Comparison of ENCODE assay signal across 8 cellular contexts in the genomic region with DNA sequence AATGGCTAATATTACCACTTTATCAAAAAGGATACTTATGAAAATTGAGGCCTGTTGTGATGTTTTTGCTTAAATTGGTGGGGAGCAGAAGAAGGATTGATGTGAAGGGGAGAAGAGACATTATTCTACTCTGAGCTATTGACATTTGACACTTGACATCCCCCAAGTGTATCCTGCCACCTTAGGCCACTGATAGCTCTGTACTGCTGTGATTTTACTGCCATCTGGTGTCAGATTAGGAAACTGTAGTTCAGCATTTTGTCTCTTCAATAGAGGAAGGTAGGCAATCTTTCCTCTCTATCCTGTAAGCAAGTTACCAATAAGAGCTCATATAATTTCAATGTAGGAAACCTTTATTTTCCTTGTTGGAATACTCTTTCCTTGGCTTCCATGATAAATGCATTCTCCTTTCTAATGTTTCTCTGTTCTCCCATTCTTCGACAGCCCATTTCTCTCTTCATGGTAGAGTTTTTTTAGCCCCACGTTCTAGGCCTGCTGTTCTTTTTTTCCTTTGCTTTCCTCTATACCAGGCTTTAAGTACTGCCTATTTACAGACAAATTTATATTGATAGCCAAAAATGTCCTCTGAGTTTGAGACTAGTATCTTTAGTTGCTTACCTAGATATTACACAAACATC. TPM values are rescaled to one million over a fixed set of nuclear protein-coding genes. Genes with fewer than 3 reads are reported as not detected.
A peak's percentile ranks its signal among the peaks of the same experiment; 100 is the strongest.
DNase-seq lines count a peak whose midpoint lies in the region; ATAC-seq and TF ChIP-seq lines count a peak whose summit lies in the region.

No MANE protein-coding gene starts in this region.

- H3K4me3 ChIP-seq in DND-41 (ENCODE audit: low read depth in 1 of 2, low read length in 2 of 2) = no peak overlapping the region
- no peak overlapping the region for H3K4me3 ChIP-seq in psoas muscle

- H3K27me3 ChIP-seq in DND-41 (ENCODE audit: insufficient read depth, low read length, poor library complexity) = no peaks in the 10 kb centered on the region
- no peaks in the 10 kb centered on the region for H3K27me3 ChIP-seq in psoas muscle (ENCODE audit: insufficient read depth in 3 of 3, low read length in 2 of 3)

- H3K4me1 ChIP-seq in DND-41 (ENCODE audit: insufficient read depth, low read length) = no peaks in the 10 kb centered on the region
- no peaks in the 10 kb centered on the region for H3K4me1 ChIP-seq in psoas muscle

- peaks cover 8% of the 10 kb centered on the region; the same call in 1 of the 2 replicates for H4K20me1 ChIP-seq in DND-41 (ENCODE audit: insufficient read depth, low read length)

- H3K79me2 ChIP-seq in DND-41 (ENCODE audit: insufficient read depth, low read length) = peaks cover 6% of the 10 kb centered on the region

- 86 to 89% (median 88%) methylated on average over 2 of the region's 2 CpGs for WGBS in psoas muscle, 3 donors

- H3K9me3 ChIP-seq in DND-41 (ENCODE audit: insufficient read depth, low read length, severe bottlenecking) (no peaks in the 10 kb centered on the region), psoas muscle (no peaks in the 10 kb centered on the region)

- H3K36me3 ChIP-seq in DND-41 (ENCODE audit: insufficient read depth, low read length) (peaks cover 20% of the 10 kb centered on the region), psoas muscle (ENCODE audit: insufficient read depth in 1 of 2, low read depth in 1 of 2) (peaks cover 0 to 23% of the 10 kb centered on the region in 2 donors)

- H3K9ac ChIP-seq in DND-41 (ENCODE audit: low read depth, low read length) = no peak overlapping the region

- H3K27ac ChIP-seq in DND-41 (ENCODE audit: low read length) = no peak overlapping the region
- no peak overlapping the region for H3K27ac ChIP-seq in VCaP
- no peak overlapping the region for H3K27ac ChIP-seq in psoas muscle

- intact Hi-C loops in psoas muscle (cut with DNase I) = loop anchor here in 1 of 2 donors (10.0 kb wide), 1 partner anchor 247 kb away; no protein-coding TSS in a partner anchor

- ATAC-seq in DND-41 (ENCODE audit: insufficient read depth, low read depth) = peak; percentile 97
- peak; percentile 84 for ATAC-seq in GM19043 (IDR thresholded peaks at IDR 0.05; ENCODE audit: low read depth, unreplicated experiment)
- peak; percentile 77 for ATAC-seq in HG03103 (IDR thresholded peaks at IDR 0.05; ENCODE audit: low read depth, unreplicated experiment)
- ATAC-seq in psoas muscle = peak; percentile 46 to 78 (median 60)

- no peak overlapping the region for H3K4me2 ChIP-seq in DND-41 (ENCODE audit: insufficient read depth, low read length)

- peak; percentile 90 for TF ChIP-seq CTCF in DND-41 (IDR thresholded peaks at IDR 0.05; ENCODE audit: borderline replicate concordance, extremely low read depth, low read length, poor library complexity, severe bottlenecking)
- peak; percentile 95 for TF ChIP-seq CTCF in VCaP (conservative IDR thresholded peaks at IDR 0.05)
- peak; percentile 65 for TF ChIP-seq CTCF in psoas muscle (IDR thresholded peaks at IDR 0.05)

- no peak overlapping the region for H2AFZ ChIP-seq in DND-41 (ENCODE audit: low read depth, low read length)

- peak; percentile 40 for DNase-seq in DND-41
- peak; percentile 3 for DNase-seq in NCI-H2081 treated with DMSO at 0.1 percent for 48 hours (lab: John Stamatoyannopoulos, UW)
- peak; percentile 50 for DNase-seq in glomerular endothelial cell (ENCODE audit: extremely low read depth, low read depth, low spot score)
- DNase-seq in psoas muscle = no peak
- DNase-seq in T1000 (lab: John Stamatoyannopoulos, UW) = no peak

RNA-seq across cellular contexts. Expression of a gene that starts 46.3 kb away (rescaled TPM):
- total RNA-seq in glomerular endothelial cell (64.8 and 80.5 TPM in 2 replicates), psoas muscle (10 to 100 TPM; 27.0 to 43.8 (median 30.2) TPM)
- polyA plus RNA-seq in psoas muscle = 10 to 100 TPM; 25.7 to 52.9 (median 26.4) TPM

RNA-seq across cellular contexts. Expression of a gene that starts 46.4 kb away (rescaled TPM):
- 30.3 and 33.3 TPM in 2 replicates for total RNA-seq in glomerular endothelial cell
- 10 to 100 TPM; 52.5 to 66.4 (median 57.5) TPM for total RNA-seq in psoas muscle
- polyA plus RNA-seq in psoas muscle = 10 to 100 TPM; 22.1 to 65.1 (median 35.0) TPM

Comparison
In these comparisons a context has a peak if more than half of its experiments do, and no peak if none do; other contexts are left out.
1. DNase-seq: peak in DND-41 (single experiment), NCI-H2081 treated with DMSO at 0.1 percent for 48 hours (single experiment) and glomerular endothelial cell (single experiment); none in psoas muscle (0 of 2) and T1000 (single experiment).
2. Peak in every context shown above with its lines, with median percentiles within 50 percentile points of each other: ATAC-seq and CTCF ChIP-seq.